Comparison of ENCODE assay signal across 18 cellular contexts in genomic region chr2:128017561-128017960, GRCh38.
"Had no signal": no experiment of that assay in that cellular context is flagged by ENCODE, and none has a peak within 500 bp of the region (broad histone marks: within the 10 kb centered on the region; RNA-seq: fewer than 3 reads in every experiment).

No MANE protein-coding gene starts in this region.

- H3K4me3 ChIP-seq: coronary artery, dorsolateral prefrontal cortex, esophagus muscularis mucosa, gastrocnemius medialis, heart right ventricle, left lung, lower lobe of right lung had no signal

- DNase-seq: dermis blood vessel endothelial cell; dorsolateral prefrontal cortex; effector CD4-positive, alpha-beta T cell; effector memory CD4-positive, alpha-beta T cell; foreskin keratinocyte; gastrocnemius medialis; glutamatergic neuron; head of caudate nucleus; heart right ventricle; left cardiac atrium; left lung; left ventricle myocardium superior; lower lobe of right lung; mesendoderm; midbrain; naive thymus-derived CD4-positive, alpha-beta T cell had no signal

- H3K4me3 Mint-ChIP-seq: naive thymus-derived CD4-positive, alpha-beta T cell had no signal

- H3K9me3 Mint-ChIP-seq: naive thymus-derived CD4-positive, alpha-beta T cell had no signal

- H3K27me3 ChIP-seq: dorsolateral prefrontal cortex, esophagus muscularis mucosa, foreskin keratinocyte, gastrocnemius medialis, heart right ventricle, left lung had no signal

- H3K27me3 Mint-ChIP-seq: naive thymus-derived CD4-positive, alpha-beta T cell had no signal

- H3K27ac ChIP-seq: coronary artery, dorsolateral prefrontal cortex, esophagus muscularis mucosa, foreskin keratinocyte, gastrocnemius medialis, heart right ventricle, left lung, lower lobe of right lung had no signal

- H3K4me1 ChIP-seq: esophagus muscularis mucosa, foreskin keratinocyte, gastrocnemius medialis, heart right ventricle, left lung, lower lobe of right lung had no signal

- H3K9me3 ChIP-seq: esophagus muscularis mucosa, gastrocnemius medialis, heart right ventricle, left lung, lower lobe of right lung had no signal

- ATAC-seq: foreskin keratinocyte; gastrocnemius medialis; left cardiac atrium; left lung; lower lobe of right lung; naive thymus-derived CD4-positive, alpha-beta T cell had no signal
